13 cellular contexts compared by ENCODE assay signal in genomic region chr13:87331178-87331577, GRCh38.
DNase-seq lines count a peak whose midpoint lies in the region; ATAC-seq, FAIRE-seq and TF ChIP-seq lines count a peak whose summit lies in the region.
"Had no signal": no experiment of that assay in that cellular context is flagged by ENCODE, and none has a peak within 500 bp of the region (broad histone marks: within the 10 kb centered on the region; RNA-seq: fewer than 3 reads in every experiment).

No MANE protein-coding gene starts in this region.

- no peaks in the 10 kb centered on the region for H3K4me1 ChIP-seq in astrocyte (ENCODE audit: insufficient read depth, low read length)
- peaks cover 2% of the 10 kb centered on the region for H3K4me1 ChIP-seq in parathyroid adenoma

- H3K9me3 ChIP-seq in astrocyte (ENCODE audit: insufficient read depth, low read depth, low read length) (no peaks in the 10 kb centered on the region), parathyroid adenoma (ENCODE audit: control insufficient read depth, low read length) (no peaks in the 10 kb centered on the region)

- no peak for TF ChIP-seq CTCF in astrocyte (IDR thresholded peaks at IDR 0.05; ENCODE audit: insufficient read depth, low read depth, low read length)
- no peak for TF ChIP-seq CTCF in parathyroid adenoma (IDR thresholded peaks at IDR 0.05)

- no peak for FAIRE-seq in HTR-8/SVneo (lab: Jason Lieb, UNC)
- FAIRE-seq in astrocyte (lab: Jason Lieb, UNC), result no peak
- FAIRE-seq: TTC549 had no signal

- no peak overlapping the region for H3K9ac ChIP-seq in astrocyte (ENCODE audit: low read length)
- H3K9ac ChIP-seq in parathyroid adenoma, result no peak overlapping the region

- ATAC-seq in GM21576 (IDR thresholded peaks at IDR 0.05; ENCODE audit: unreplicated experiment), result no peak
- ATAC-seq: activated T-cell treated with anti-CD3 and anti-CD28 coated beads, Interleukin-2, amount 50 U/mL, for 4 hours had no signal

- H3K79me2 ChIP-seq in astrocyte (ENCODE audit: insufficient read depth, low read length) (no peaks in the 10 kb centered on the region), parathyroid adenoma (no peaks in the 10 kb centered on the region)

- H3K27ac ChIP-seq in astrocyte (ENCODE audit: low read depth, low read length) (no peak overlapping the region), parathyroid adenoma (peak overlapping the region; percentile 49)

- no peak overlapping the region for H3K27ac Mint-ChIP-seq in astrocyte (ENCODE audit: unreplicated experiment)

- H3K4me2 ChIP-seq in astrocyte (ENCODE audit: low read length), result no peak overlapping the region
- no peak overlapping the region for H3K4me2 ChIP-seq in parathyroid adenoma (ENCODE audit: low read length)

- no peaks in the 10 kb centered on the region for H3K36me3 Mint-ChIP-seq in astrocyte (ENCODE audit: low read depth, unreplicated experiment)

- H3K27me3 Mint-ChIP-seq in astrocyte (ENCODE audit: low read depth, unreplicated experiment), result no peaks in the 10 kb centered on the region

- peak; percentile 1 for DNase-seq in HTR-8/SVneo (ENCODE audit: insufficient read length, low spot score)
- peak; percentile 20 for DNase-seq in astrocyte (ENCODE audit: low read depth)
- peak; percentile 5 for DNase-seq in globus pallidus (ENCODE audit: low spot score)
- DNase-seq in activated CD8-positive, alpha-beta memory T cell treated with anti-CD3 and anti-CD28 coated beads for 24 hours, result no peak
- DNase-seq in activated effector memory CD4-positive, alpha-beta T cell treated with anti-CD3 and anti-CD28 coated beads, Interleukin-2, amount 50 U/mL, for 16 hours, result no peak
- no peak for DNase-seq in mesenteric fat pad (ENCODE audit: low spot score)
- DNase-seq: activated CD4-positive, alpha-beta T cell treated with anti-CD3 and anti-CD28 coated beads, Interleukin-2, amount 50 U/mL, for 48 hours; activated T-cell treated with anti-CD3 and anti-CD28 coated beads, Interleukin-2, amount 50 U/mL, for 4 hours; left cardiac atrium; NCI-H1694 had no signal

- no peaks in the 10 kb centered on the region for H3K36me3 ChIP-seq in astrocyte (ENCODE audit: insufficient read depth, low read length)
- no peaks in the 10 kb centered on the region for H3K36me3 ChIP-seq in parathyroid adenoma (ENCODE audit: control insufficient read depth, insufficient read depth, low read length)

- no peaks in the 10 kb centered on the region for H3K27me3 ChIP-seq in astrocyte (ENCODE audit: insufficient read depth, low read length)
- H3K27me3 ChIP-seq in parathyroid adenoma (ENCODE audit: control insufficient read depth, insufficient read depth, low read length), result no peaks in the 10 kb centered on the region

- no peak overlapping the region for H2AFZ ChIP-seq in astrocyte (ENCODE audit: low read depth, low read length)
- no peak overlapping the region for H2AFZ ChIP-seq in parathyroid adenoma

- H4K20me1 ChIP-seq in astrocyte (ENCODE audit: insufficient read depth, low read length), result no peaks in the 10 kb centered on the region

- no peak overlapping the region for H3K4me3 Mint-ChIP-seq in astrocyte (ENCODE audit: unreplicated experiment)
- H3K4me3 Mint-ChIP-seq: activated T-cell treated with anti-CD3 and anti-CD28 coated beads, Interleukin-2, amount 50 U/mL, for 4 hours had no signal

- H3K4me3 ChIP-seq in astrocyte (ENCODE audit: insufficient read depth, low read depth, low read length) (no peak overlapping the region), parathyroid adenoma (ENCODE audit: low read depth, low read length) (no peak overlapping the region)

- peaks cover 8% of the 10 kb centered on the region for H3K9me3 Mint-ChIP-seq in astrocyte (ENCODE audit: unreplicated experiment)

- peaks cover 5% of the 10 kb centered on the region for H3K4me1 Mint-ChIP-seq in astrocyte (ENCODE audit: low read depth, unreplicated experiment)

Comparison
In these comparisons a context has a peak if more than half of its experiments do, and no peak if none do; other contexts are left out.
1. DNase-seq: peak in HTR-8/SVneo (single experiment), astrocyte (single experiment) and globus pallidus (single experiment); none in activated CD8-positive, alpha-beta memory T cell treated with anti-CD3 and anti-CD28 coated beads for 24 hours (single experiment), activated effector memory CD4-positive, alpha-beta T cell treated with anti-CD3 and anti-CD28 coated beads, Interleukin-2, amount 50 U/mL, for 16 hours (single experiment) and mesenteric fat pad (single experiment).